Comparison of ENCODE assay signal across 12 cellular contexts in genomic region chr12:51377099-51377984, GRCh38. TPM values are rescaled to one million over a fixed set of nuclear protein-coding genes. Genes with fewer than 3 reads are reported as not detected.
DNase-seq lines count a peak whose midpoint lies in the region; ATAC-seq, FAIRE-seq and TF ChIP-seq lines count a peak whose summit lies in the region.
"Had no signal": no experiment of that assay in that cellular context is flagged by ENCODE, and none has a peak within 500 bp of the region (broad histone marks: within the 10 kb centered on the region; RNA-seq: fewer than 3 reads in every experiment).

No MANE protein-coding gene starts in this region.

- DNase-seq in CD4-positive, CD25-positive, alpha-beta regulatory T cell, result no peak
- DNase-seq in HFFc6, result no peak
- DNase-seq in WTC11 (ENCODE audit: low spot score), result no peak
- peak; percentile 48 for DNase-seq in kidney
- DNase-seq in activated CD4-positive, alpha-beta memory T cell treated with anti-CD3 and anti-CD28 coated beads, Interleukin-2, amount 10 ng/mL, durations not matched to agents 7 days and 5 days, result no peak
- no peak for DNase-seq in GM12891 (ENCODE audit: insufficient read length, low spot score)
- DNase-seq: C1 segment of cervical spinal cord, kidney glomerular epithelial cell, NCI-H1048 had no signal

- no peak overlapping the region for H3K27ac ChIP-seq in CD4-positive, CD25-positive, alpha-beta regulatory T cell (ENCODE audit: insufficient read depth, low read length, poor library complexity, severe bottlenecking)
- H3K27ac ChIP-seq in kidney (ENCODE audit: low read depth in 2 of 2, low read length in 2 of 2), result no peak overlapping the region

- no peaks in the 10 kb centered on the region for H3K27me3 Mint-ChIP-seq in CD4-positive, CD25-positive, alpha-beta regulatory T cell
- no peaks in the 10 kb centered on the region for H3K27me3 Mint-ChIP-seq in HFFc6 (ENCODE audit: insufficient read depth)
- H3K27me3 Mint-ChIP-seq in WTC11 (ENCODE audit: low read depth), result no peaks in the 10 kb centered on the region
- no peaks in the 10 kb centered on the region for H3K27me3 Mint-ChIP-seq in activated CD4-positive, alpha-beta memory T cell treated with anti-CD3 and anti-CD28 coated beads, Interleukin-2, amount 10 ng/mL, durations not matched to agents 7 days and 5 days

- FAIRE-seq in kidney (lab: Jason Lieb, UNC) (no peak), GM12891 (lab: Jason Lieb, UNC) (no peak)

- ATAC-seq in CD4-positive, CD25-positive, alpha-beta regulatory T cell (ENCODE audit: low read depth in 2 of 2), result no peak
- ATAC-seq in WTC11, result peak; percentile 34; the same call in 1 of the 2 replicates
- ATAC-seq in HG02798 (IDR thresholded peaks at IDR 0.05; ENCODE audit: poor library complexity, unreplicated experiment), result no peak
- no peak for ATAC-seq in HG02970 (IDR thresholded peaks at IDR 0.05; ENCODE audit: low FRiP score, unreplicated experiment)

- H3K27ac Mint-ChIP-seq in CD4-positive, CD25-positive, alpha-beta regulatory T cell, result peak overlapping the region; percentile 11 to 74 (median 26)
- H3K27ac Mint-ChIP-seq in HFFc6 (no peak overlapping the region), WTC11 (no peak overlapping the region)
- H3K27ac Mint-ChIP-seq in activated CD4-positive, alpha-beta memory T cell treated with anti-CD3 and anti-CD28 coated beads, Interleukin-2, amount 10 ng/mL, durations not matched to agents 7 days and 5 days, result no peak overlapping the region

- POLR2A ChIA-PET in WTC11 (lab: Charles Lee), result no interaction called here
- POLR2A ChIA-PET in activated CD4-positive, alpha-beta memory T cell treated with anti-CD3 and anti-CD28 coated beads, Interleukin-2, amount 10 ng/mL, durations not matched to agents 7 days and 5 days (lab: Charles Lee), result interaction anchor here (2.0 kb wide), 1 partner anchor 8 kb away, joined by 5 read pairs; no protein-coding TSS in a partner anchor

- CTCF ChIA-PET in WTC11 (lab: Charles Lee), result no interaction called here
- CTCF ChIA-PET in activated CD4-positive, alpha-beta memory T cell treated with anti-CD3 and anti-CD28 coated beads, Interleukin-2, amount 10 ng/mL, durations not matched to agents 7 days and 5 days (lab: Charles Lee), result no interaction called here

- H3K36me3 Mint-ChIP-seq in CD4-positive, CD25-positive, alpha-beta regulatory T cell, result peaks cover 45% of the 10 kb centered on the region
- H3K36me3 Mint-ChIP-seq in HFFc6 (ENCODE audit: low read depth), result peaks cover 31% of the 10 kb centered on the region
- H3K36me3 Mint-ChIP-seq in WTC11, result peaks cover 24% of the 10 kb centered on the region
- peaks cover 54% of the 10 kb centered on the region for H3K36me3 Mint-ChIP-seq in activated CD4-positive, alpha-beta memory T cell treated with anti-CD3 and anti-CD28 coated beads, Interleukin-2, amount 10 ng/mL, durations not matched to agents 7 days and 5 days (ENCODE audit: low read depth)

- H3K36me3 ChIP-seq in CD4-positive, CD25-positive, alpha-beta regulatory T cell (ENCODE audit: control insufficient read depth, insufficient read depth, low read length), result peaks cover 26% of the 10 kb centered on the region
- no peaks in the 10 kb centered on the region for H3K36me3 ChIP-seq in kidney (ENCODE audit: control insufficient read depth in 1 of 2, insufficient read depth in 2 of 2, low read length in 2 of 2)

- H3K9ac ChIP-seq in kidney (ENCODE audit: low read length in 2 of 2), result no peak overlapping the region

- intact Hi-C loops in kidney (cut with DNase I), result no loop called here

- H3K4me3 Mint-ChIP-seq in CD4-positive, CD25-positive, alpha-beta regulatory T cell, result no peak overlapping the region
- H3K4me3 Mint-ChIP-seq in HFFc6 (no peak overlapping the region), WTC11 (no peak overlapping the region)
- H3K4me3 Mint-ChIP-seq in activated CD4-positive, alpha-beta memory T cell treated with anti-CD3 and anti-CD28 coated beads, Interleukin-2, amount 10 ng/mL, durations not matched to agents 7 days and 5 days, result no peak overlapping the region

- no peaks in the 10 kb centered on the region for H3K9me3 ChIP-seq in CD4-positive, CD25-positive, alpha-beta regulatory T cell (ENCODE audit: control insufficient read depth in 2 of 2, low read length in 2 of 2)
- no peaks in the 10 kb centered on the region for H3K9me3 ChIP-seq in kidney (ENCODE audit: control insufficient read depth in 1 of 2, low read length in 2 of 2)

- no peaks in the 10 kb centered on the region for H3K27me3 ChIP-seq in CD4-positive, CD25-positive, alpha-beta regulatory T cell (ENCODE audit: control insufficient read depth, insufficient read depth, low read length)

- TF ChIP-seq POLR2A in GM12891 (IDR thresholded peaks at IDR 0.05; ENCODE audit: low read depth, low read length), result no peak

- H3K4me1 Mint-ChIP-seq in CD4-positive, CD25-positive, alpha-beta regulatory T cell, result peaks cover 1 to 29% (median 19%) of the 10 kb centered on the region in 4 donors
- peaks cover 40% of the 10 kb centered on the region for H3K4me1 Mint-ChIP-seq in HFFc6 (ENCODE audit: low read depth)
- H3K4me1 Mint-ChIP-seq in WTC11, result peaks cover 12% of the 10 kb centered on the region
- peaks cover 25% of the 10 kb centered on the region for H3K4me1 Mint-ChIP-seq in activated CD4-positive, alpha-beta memory T cell treated with anti-CD3 and anti-CD28 coated beads, Interleukin-2, amount 10 ng/mL, durations not matched to agents 7 days and 5 days

- TF ChIP-seq CTCF in HFFc6 (IDR thresholded peaks at IDR 0.05) (peak; percentile 35; the same call in 1 of the 2 replicates), WTC11 (IDR thresholded peaks at IDR 0.05) (no peak), kidney (IDR thresholded peaks at IDR 0.05; ENCODE audit: borderline replicate concordance, extremely low read depth, insufficient read depth) (no peak)

- no peaks in the 10 kb centered on the region for H3K9me3 Mint-ChIP-seq in CD4-positive, CD25-positive, alpha-beta regulatory T cell
- H3K9me3 Mint-ChIP-seq in HFFc6, result no peaks in the 10 kb centered on the region
- H3K9me3 Mint-ChIP-seq in WTC11, result no peaks in the 10 kb centered on the region
- no peaks in the 10 kb centered on the region for H3K9me3 Mint-ChIP-seq in activated CD4-positive, alpha-beta memory T cell treated with anti-CD3 and anti-CD28 coated beads, Interleukin-2, amount 10 ng/mL, durations not matched to agents 7 days and 5 days

- no peaks in the 10 kb centered on the region for H3K4me1 ChIP-seq in CD4-positive, CD25-positive, alpha-beta regulatory T cell (ENCODE audit: control insufficient read depth, insufficient read depth, low read length, poor library complexity, severe bottlenecking)
- peaks cover 0 to 9% of the 10 kb centered on the region in 2 donors for H3K4me1 ChIP-seq in kidney (ENCODE audit: control insufficient read depth in 1 of 2, insufficient read depth in 1 of 2, low read depth in 1 of 2, low read length in 2 of 2)

- no peak overlapping the region for H3K4me3 ChIP-seq in CD4-positive, CD25-positive, alpha-beta regulatory T cell (ENCODE audit: low read depth, low read length)
- no peak overlapping the region for H3K4me3 ChIP-seq in kidney (ENCODE audit: low read length in 2 of 2)

TF ChIP-seq in WTC11, 78 proteins besides CTCF, POLR2A, EP300 and RAD21 (continues in another document):
- TF ChIP-seq ZNF121 (CRISPR knock-in tag; IDR thresholded peaks at IDR 0.05), result peak; percentile 92

TF ChIP-seq in GM12891, 5 proteins besides CTCF, POLR2A, EP300 and RAD21:
- no peak for TF ChIP-seq POLR2AphosphoS5 (IDR thresholded peaks at IDR 0.05; ENCODE audit: low read depth, low read length)
TF ChIP-seq in GM12891: peak in this region for 0.

RNA-seq across cellular contexts. Expression of gene GALNT6, which starts 13.9 kb away (rescaled TPM):
- total RNA-seq in CD4-positive, CD25-positive, alpha-beta regulatory T cell, result 19.5 TPM
- 1 to 10 TPM; 2.3 to 4.8 (median 2.7) TPM for polyA plus RNA-seq in CD4-positive, CD25-positive, alpha-beta regulatory T cell
- total RNA-seq in HFFc6 (2021; fragmentation: NEBNext Ultra II Directional; extraction: Animal tissue kit (Norgen Biotek cat#: 25700)), result 10 to 100 TPM; 68.2 to 93.9 (median 71.7) TPM
- 11.0 to 18.3 TPM (median 11.2 TPM) in 3 replicates for total RNA-seq in WTC11 (2021)
- total RNA-seq in kidney, result 16.8 TPM
- 2.1 TPM for polyA plus RNA-seq in kidney (ENCODE audit: insufficient read depth, low read depth, low replicate concordance)
- 10 to 100 TPM; 17.8 to 18.6 TPM for total RNA-seq in activated CD4-positive, alpha-beta memory T cell treated with anti-CD3 and anti-CD28 coated beads, Interleukin-2, amount 10 ng/mL, durations not matched to agents 7 days and 5 days
- 15.2 TPM for polyA plus RNA-seq in GM12891 (2012; ENCODE audit: low read depth, missing spikeins)

RNA-seq across cellular contexts. Expression of gene CELA1, which starts 30.9 kb away (rescaled TPM):
- total RNA-seq in CD4-positive, CD25-positive, alpha-beta regulatory T cell, result not detected
- 1 to 10 TPM in 3 of 4 donors, under 1 TPM in 1; 0.25 to 2.0 (median 1.4) TPM for polyA plus RNA-seq in CD4-positive, CD25-positive, alpha-beta regulatory T cell
- total RNA-seq in HFFc6 (2021; fragmentation: NEBNext Ultra II Directional; extraction: Animal tissue kit (Norgen Biotek cat#: 25700)), result not detected
- total RNA-seq in WTC11 (2021), result not detected in 3 replicates
- total RNA-seq in kidney, result not detected
- not detected for polyA plus RNA-seq in kidney (ENCODE audit: insufficient read depth, low read depth, low replicate concordance)
- total RNA-seq in activated CD4-positive, alpha-beta memory T cell treated with anti-CD3 and anti-CD28 coated beads, Interleukin-2, amount 10 ng/mL, durations not matched to agents 7 days and 5 days, result not detected
- not detected for polyA plus RNA-seq in GM12891 (2012; ENCODE audit: low read depth, missing spikeins)
- total RNA-seq: subcutaneous adipose tissue had no signal

RNA-seq across cellular contexts. Expression of gene SLC4A8, which starts 47.3 kb away (rescaled TPM):
- 3.5 TPM for total RNA-seq in CD4-positive, CD25-positive, alpha-beta regulatory T cell
- 1 to 10 TPM in 1 of 4 donors, under 1 TPM in 2, not detected in 1; 0.16 to 1.4 (median 0.57) TPM for polyA plus RNA-seq in CD4-positive, CD25-positive, alpha-beta regulatory T cell
- 10 to 100 TPM; 10.2 to 21.9 (median 14.4) TPM for total RNA-seq in HFFc6 (2021; fragmentation: NEBNext Ultra II Directional; extraction: Animal tissue kit (Norgen Biotek cat#: 25700))
- total RNA-seq in WTC11 (2021) (13.1 to 23.5 TPM (median 16.9 TPM) in 3 replicates), kidney (2.4 TPM)
- 3.4 TPM for polyA plus RNA-seq in kidney (ENCODE audit: insufficient read depth, low read depth, low replicate concordance)
- total RNA-seq in activated CD4-positive, alpha-beta memory T cell treated with anti-CD3 and anti-CD28 coated beads, Interleukin-2, amount 10 ng/mL, durations not matched to agents 7 days and 5 days, result 1 to 10 TPM; 5.2 to 5.4 TPM
- 1.5 TPM for polyA plus RNA-seq in GM12891 (2012; ENCODE audit: low read depth, missing spikeins)

RNA-seq across cellular contexts. Expression of gene BIN2, which starts 53.4 kb away (rescaled TPM):
- 273 TPM for total RNA-seq in CD4-positive, CD25-positive, alpha-beta regulatory T cell
- polyA plus RNA-seq in CD4-positive, CD25-positive, alpha-beta regulatory T cell, result 100 to 1,000 TPM; 204 to 255 (median 228) TPM
- total RNA-seq in HFFc6 (2021; fragmentation: NEBNext Ultra II Directional; extraction: Animal tissue kit (Norgen Biotek cat#: 25700)), result not detected
- total RNA-seq in WTC11 (2021) (0.14 to 0.44 TPM (median 0.20 TPM) in 3 replicates), kidney (15.6 TPM)
- 3.4 TPM for polyA plus RNA-seq in kidney (ENCODE audit: insufficient read depth, low read depth, low replicate concordance)
- 100 to 1,000 TPM; 206 to 214 TPM for total RNA-seq in activated CD4-positive, alpha-beta memory T cell treated with anti-CD3 and anti-CD28 coated beads, Interleukin-2, amount 10 ng/mL, durations not matched to agents 7 days and 5 days
- polyA plus RNA-seq in GM12891 (2012; ENCODE audit: low read depth, missing spikeins), result 18.6 TPM

Comparison
In these comparisons a context has a peak if more than half of its experiments do, and no peak if none do; other contexts are left out.
1. H3K27ac Mint-ChIP-seq: peak in CD4-positive, CD25-positive, alpha-beta regulatory T cell (3 of 3); none in HFFc6 (single experiment), WTC11 (single experiment) and activated CD4-positive, alpha-beta memory T cell treated with anti-CD3 and anti-CD28 coated beads, Interleukin-2, amount 10 ng/mL, durations not matched to agents 7 days and 5 days (single experiment).